20 cellular contexts compared by ENCODE assay signal in genomic region chr14:70708717-70709570, GRCh38.
DNase-seq lines count a peak whose midpoint lies in the region; ATAC-seq and TF ChIP-seq lines count a peak whose summit lies in the region.
"Had no signal": no experiment of that assay in that cellular context is flagged by ENCODE, and none has a peak within 500 bp of the region (broad histone marks: within the 10 kb centered on the region; RNA-seq: fewer than 3 reads in every experiment).

No MANE protein-coding gene starts in this region.

- H3K4me3 ChIP-seq in esophagus squamous epithelium = no peak overlapping the region
- H3K4me3 ChIP-seq: coronary artery, lower lobe of right lung, neural progenitor cell, thyroid gland had no signal

- no peaks in the 10 kb centered on the region for H3K36me3 ChIP-seq in esophagus squamous epithelium
- H3K36me3 ChIP-seq: lower lobe of right lung, neural progenitor cell, thyroid gland had no signal

- H3K4me1 ChIP-seq in esophagus squamous epithelium = peaks cover 3 to 62% (median 6%) of the 10 kb centered on the region in 3 donors

- H3K27ac ChIP-seq in esophagus squamous epithelium = peak overlapping the region in 3 of 4 donors; percentile 62 to 82 (median 78)
- H3K27ac ChIP-seq: C4-2B, coronary artery, lower lobe of right lung, neural progenitor cell had no signal

- no peak for ATAC-seq in HG03520 (IDR thresholded peaks at IDR 0.05; ENCODE audit: unreplicated experiment)
- no peak for ATAC-seq in HG02642 (IDR thresholded peaks at IDR 0.05; ENCODE audit: poor library complexity, unreplicated experiment)
- ATAC-seq: SK-N-SH treated with all-trans-retinoic acid at 6 μM for 48 hours had no signal

- no peak for TF ChIP-seq POLR2A in esophagus squamous epithelium (IDR thresholded peaks at IDR 0.05)

- 80 to 81% methylated on average over 12 to 15 of the region's 15 CpGs for WGBS in esophagus squamous epithelium, 2 donors

- DNase-seq in DMS79 (lab: John Stamatoyannopoulos, UW) (peak; percentile 62), NCI-H1105 (lab: John Stamatoyannopoulos, UW) (peak; percentile 43), NCI-H345 (lab: John Stamatoyannopoulos, UW) (peak; percentile 78), esophagus squamous epithelium (lab: John Stamatoyannopoulos, UW) (no peak), NCI-H524 (lab: John Stamatoyannopoulos, UW) (no peak), NCI-H2196 (lab: John Stamatoyannopoulos, UW; ENCODE audit: unreplicated experiment) (no peak)
- DNase-seq: activated CD4-positive, alpha-beta T cell treated with anti-CD3 and anti-CD28 coated beads, Interleukin-2, amount 50 U/mL, for 48 hours; activated effector memory CD4-positive, alpha-beta T cell treated with anti-CD3 and anti-CD28 coated beads, Interleukin-2, amount 50 U/mL, for 16 hours; glutamatergic neuron; HCEC 1CT; IMR-90; lower lobe of right lung; stimulated activated naive CD4-positive, alpha-beta T cell had no signal

- TF ChIP-seq CTCF in esophagus squamous epithelium (IDR thresholded peaks at IDR 0.05) = no peak

- no peaks in the 10 kb centered on the region for H3K9me3 ChIP-seq in esophagus squamous epithelium
- H3K9me3 ChIP-seq: lower lobe of right lung, thyroid gland had no signal

- H3K27me3 ChIP-seq in esophagus squamous epithelium = no peaks in the 10 kb centered on the region
- H3K27me3 ChIP-seq: neural progenitor cell, thyroid gland had no signal

- intact Hi-C loops in esophagus squamous epithelium (cut with DNase I) = no loop called here

Comparison
In these comparisons a context has a peak if more than half of its experiments do, and no peak if none do; other contexts are left out.
1. DNase-seq: peak in DMS79 (single experiment), NCI-H1105 (single experiment) and NCI-H345 (single experiment); none in esophagus squamous epithelium (single experiment), NCI-H524 (0 of 2) and NCI-H2196 (single experiment).